In the genomic region with DNA sequence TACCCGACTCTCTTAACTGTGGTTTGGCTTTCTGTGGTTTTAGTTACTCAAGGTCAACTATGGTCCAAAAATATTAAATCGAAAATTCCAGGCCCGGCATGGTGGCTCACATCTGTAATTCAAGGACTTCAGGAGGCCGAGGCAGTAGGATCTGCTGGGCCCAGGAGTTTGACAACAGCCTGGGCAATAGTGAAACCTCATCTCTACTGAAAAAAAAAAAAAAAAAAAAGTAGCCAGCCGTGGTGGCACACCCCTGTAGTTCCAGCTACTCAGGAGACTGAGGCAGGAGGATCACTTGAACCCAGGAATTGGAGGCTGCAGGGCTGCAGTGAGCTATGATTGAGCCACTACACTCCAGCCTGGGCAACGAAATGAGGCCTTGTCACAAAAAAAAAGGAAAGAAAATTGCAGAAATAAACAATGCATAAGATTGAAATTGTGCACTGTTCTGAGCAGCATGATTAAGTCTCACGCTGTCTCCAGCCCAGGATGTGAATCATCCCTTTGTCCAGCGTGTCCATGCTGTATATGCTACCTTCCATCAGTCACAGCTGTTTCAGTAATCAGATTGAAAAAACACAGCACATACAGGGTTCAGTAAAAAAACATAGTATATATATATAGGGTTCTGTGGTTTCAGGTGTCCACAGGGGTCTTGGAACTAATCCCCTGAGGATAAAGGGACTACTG, we compare ENCODE assay signal across 13 cellular contexts. TPM values are rescaled to one million over a fixed set of nuclear protein-coding genes. Genes with fewer than 3 reads are reported as not detected.
DNase-seq lines count a peak whose midpoint lies in the region; ATAC-seq and TF ChIP-seq lines count a peak whose summit lies in the region.
"Had no signal": no experiment of that assay in that cellular context is flagged by ENCODE, and none has a peak within 500 bp of the region (broad histone marks: within the 10 kb centered on the region; RNA-seq: fewer than 3 reads in every experiment).

No MANE protein-coding gene starts in this region.

- CTCF ChIA-PET in A673 (lab: Charles Lee), result interaction anchor here (0.6 kb wide), 1 partner anchor 16 kb away, joined by 3 read pairs; no protein-coding TSS in a partner anchor

- WGBS in psoas muscle, 3 donors, result 36 to 45% (median 39%) methylated on average over 8 of the region's 8 CpGs

- BruUV-seq in A673 (replicated peaks; lab: Mats Ljungman, UMichigan), result no TSS peak

- H3K4me3 ChIP-seq in A673 (ENCODE audit: low read depth, low read length, poor library complexity, severe bottlenecking), result no peak overlapping the region
- H3K4me3 ChIP-seq in adipocyte (ENCODE audit: low read length), result no peak overlapping the region
- H3K4me3 ChIP-seq in psoas muscle, result no peak overlapping the region
- H3K4me3 ChIP-seq: cardiac muscle cell, transverse colon had no signal

- H3K27ac ChIP-seq in A673 (ENCODE audit: low read depth, low read length, poor library complexity, severe bottlenecking), result no peak overlapping the region
- no peak overlapping the region for H3K27ac ChIP-seq in psoas muscle
- H3K27ac ChIP-seq: cardiac muscle cell, transverse colon had no signal

- H3K4me1 ChIP-seq in A673 (ENCODE audit: insufficient read depth, low read length, poor library complexity, severe bottlenecking) (no peaks in the 10 kb centered on the region), adipocyte (ENCODE audit: control insufficient read depth, insufficient read depth, low read length) (peaks cover 29% of the 10 kb centered on the region), psoas muscle (no peaks in the 10 kb centered on the region)
- H3K4me1 ChIP-seq: transverse colon had no signal

- intact Hi-C loops in A673 (cut with micrococcal nuclease; ENCODE audit: unreplicated experiment), result no loop called here
- intact Hi-C loops in psoas muscle (cut with DNase I), result no loop called here

- DNase-seq in A673 (ENCODE audit: low spot score) (peak; percentile 23), HPDE6-E6E7 (ENCODE audit: extremely low spot score) (peak; percentile 34), adipocyte (ENCODE audit: low read depth) (peak; percentile 69), iris pigment epithelial cell (ENCODE audit: low read depth) (peak; percentile 94), psoas muscle (no peak), NCI-H774 (lab: John Stamatoyannopoulos, UW) (no peak)
- DNase-seq: KG1, NCI-H524 treated with DMSO at 0.1 percent for 48 hours, T-helper 2 cell, transverse colon had no signal

- no peaks in the 10 kb centered on the region for H3K36me3 ChIP-seq in A673 (ENCODE audit: insufficient read depth, low read length, poor library complexity, severe bottlenecking)
- H3K36me3 ChIP-seq in adipocyte (ENCODE audit: control insufficient read depth, insufficient read depth, low read length, severe bottlenecking), result no peaks in the 10 kb centered on the region
- H3K36me3 ChIP-seq in psoas muscle (ENCODE audit: insufficient read depth in 1 of 2, low read depth in 1 of 2), result no peaks in the 10 kb centered on the region
- H3K36me3 ChIP-seq: cardiac muscle cell, transverse colon had no signal

- H3K27me3 ChIP-seq in A673 (replicated peaks; ENCODE audit: insufficient read depth, low read depth, low read length, poor library complexity), result no peaks in the 10 kb centered on the region
- no peaks in the 10 kb centered on the region for H3K27me3 ChIP-seq in adipocyte (replicated peaks; ENCODE audit: control insufficient read depth, insufficient read depth, low read length)
- no peaks in the 10 kb centered on the region for H3K27me3 ChIP-seq in psoas muscle (ENCODE audit: insufficient read depth in 3 of 3, low read length in 2 of 3)
- H3K27me3 ChIP-seq: cardiac muscle cell, transverse colon had no signal

- POLR2A ChIA-PET in A673 (lab: Charles Lee; ENCODE audit: low non-redundant PET), result no interaction called here

- H3K9me3 ChIP-seq in A673 (ENCODE audit: low read depth, low read length, poor library complexity, severe bottlenecking) (no peaks in the 10 kb centered on the region), adipocyte (ENCODE audit: control insufficient read depth, low read length) (no peaks in the 10 kb centered on the region), psoas muscle (no peaks in the 10 kb centered on the region)
- H3K9me3 ChIP-seq: transverse colon had no signal

- H3K9ac ChIP-seq in adipocyte (ENCODE audit: low read length), result peak overlapping the region; percentile 13

- TF ChIP-seq CTCF in A673 (conservative IDR thresholded peaks at IDR 0.05; ENCODE audit: low read depth, low read length), result no peak
- no peak for TF ChIP-seq CTCF in psoas muscle (IDR thresholded peaks at IDR 0.05)

- no peak for ATAC-seq in GM18502 (IDR thresholded peaks at IDR 0.05; ENCODE audit: poor library complexity, unreplicated experiment)
- no peak for ATAC-seq in HG03045 (IDR thresholded peaks at IDR 0.05; ENCODE audit: unreplicated experiment)
- no peak for ATAC-seq in psoas muscle

RNA-seq across cellular contexts. Expression of gene RGS17, which starts 40.7 kb away (rescaled TPM):
- total RNA-seq in A673 (2021) (2.4 and 3.5 TPM in 2 replicates), psoas muscle (under 1 TPM in 2 of 4 donors, not detected in 2; 0.05 to 0.26 TPM)
- under 1 TPM in 2 of 3 donors, not detected in 1; 0.01 to 0.27 TPM for polyA plus RNA-seq in psoas muscle

Comparison
In these comparisons a context has a peak if more than half of its experiments do, and no peak if none do; other contexts are left out.
1. DNase-seq: peak in A673 (single experiment), HPDE6-E6E7 (single experiment), adipocyte (single experiment) and iris pigment epithelial cell (single experiment); none in psoas muscle (0 of 2) and NCI-H774 (single experiment).